ENCODE assay signal across 8 cellular contexts in the genomic region with DNA sequence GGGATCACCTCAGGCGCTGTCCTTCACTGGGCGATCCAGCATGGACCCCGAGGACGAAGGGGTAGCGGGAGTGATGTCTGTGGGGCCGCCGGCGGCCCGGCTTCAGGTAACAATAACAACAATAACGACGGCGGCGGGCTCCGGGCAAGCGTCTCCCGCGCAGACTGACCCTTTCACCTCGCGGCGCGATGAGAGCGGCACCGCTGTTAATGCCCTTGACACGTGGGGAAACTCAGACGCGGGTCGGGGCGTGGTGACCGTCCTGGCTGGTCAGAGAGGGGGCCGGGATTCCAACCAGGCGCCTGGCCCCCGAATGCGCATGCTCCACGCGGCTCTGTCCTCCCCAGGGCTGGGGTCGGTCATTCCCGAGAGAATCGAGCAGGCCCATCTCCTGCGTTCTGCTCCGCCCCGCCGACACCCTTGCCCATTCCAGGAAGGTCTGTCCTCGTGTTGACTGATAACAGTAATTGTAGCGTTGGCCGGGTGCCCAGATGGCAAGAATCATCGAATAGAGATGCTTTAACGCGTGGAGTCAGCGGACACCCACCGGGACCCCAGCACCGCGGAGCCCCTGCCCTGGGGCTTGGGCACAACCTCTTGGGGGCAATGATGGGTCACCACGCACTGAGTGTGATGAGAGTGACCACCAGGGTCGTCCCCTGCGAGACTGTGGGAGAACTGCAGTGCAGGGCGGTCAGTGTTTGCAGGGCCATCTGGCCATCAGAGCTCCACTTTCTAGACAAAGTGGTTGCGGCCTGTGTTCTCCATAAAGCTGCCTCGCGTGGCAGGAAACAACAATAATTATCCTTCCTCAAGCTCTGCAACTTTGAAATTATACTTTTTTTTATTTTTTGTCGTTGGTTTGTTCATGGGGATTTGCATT. TPM values are rescaled to one million over a fixed set of nuclear protein-coding genes. Genes with fewer than 3 reads are reported as not detected.
DNase-seq lines count a peak whose midpoint lies in the region; ATAC-seq and TF ChIP-seq lines count a peak whose summit lies in the region.

No MANE protein-coding gene starts in this region.

- no peaks in the 10 kb centered on the region for H3K9me3 Mint-ChIP-seq in natural killer cell treated with Interleukin-12 subunit alpha and Interleukin-12 subunit beta and Interleukin-15 and Interleukin-18, amount 100 ng/mL, for 72 hours

- DNase-seq in NCI-H526 (lab: John Stamatoyannopoulos, UW) (peak; percentile 43 to 62), NCI-H526 treated with DMSO at 0.1 percent for 48 hours (lab: John Stamatoyannopoulos, UW) (no peak), NT2/D1 (ENCODE audit: low read depth, low spot score) (peak; percentile 15), fibroblast of villous mesenchyme (ENCODE audit: low read depth) (peak; percentile 70)
- peak; percentile 24 for DNase-seq in activated T-helper 9 cell treated with anti-CD3 and anti-CD28 coated beads, Interleukin-2, amount 50 U/mL, for 16 hours (ENCODE audit: low read depth)
- DNase-seq in natural killer cell treated with Interleukin-12 subunit alpha and Interleukin-12 subunit beta and Interleukin-15 and Interleukin-18, amount 100 ng/mL, for 72 hours (ENCODE audit: low spot score): peak; percentile 74
- peak; percentile 30 for DNase-seq in stimulated activated naive CD4-positive, alpha-beta T cell treated with Interleukin-2 at 50 U/mL for 16 hours (lab: John Stamatoyannopoulos, UW)

- H3K9me3 ChIP-seq in NT2/D1 (ENCODE audit: insufficient read depth, low read length): 0 out of 2 replicates have a peak, but pooled peaks cover 3% of the 10 kb centered on the region

- no peaks in the 10 kb centered on the region for H3K4me1 ChIP-seq in NT2/D1 (ENCODE audit: insufficient read depth, insufficient read length)

- H3K27me3 Mint-ChIP-seq in natural killer cell treated with Interleukin-12 subunit alpha and Interleukin-12 subunit beta and Interleukin-15 and Interleukin-18, amount 100 ng/mL, for 72 hours: no peaks in the 10 kb centered on the region

- H3K27ac Mint-ChIP-seq in natural killer cell treated with Interleukin-12 subunit alpha and Interleukin-12 subunit beta and Interleukin-15 and Interleukin-18, amount 100 ng/mL, for 72 hours: peak overlapping the region; percentile 96

- TF ChIP-seq CTCF in fibroblast of villous mesenchyme (IDR thresholded peaks at IDR 0.05; ENCODE audit: insufficient read depth, low read depth, low read length): no peak

- H3K36me3 ChIP-seq in NT2/D1 (ENCODE audit: insufficient read depth, insufficient read length, low read length): peaks cover 37% of the 10 kb centered on the region

- H3K4me3 ChIP-seq in NT2/D1 (ENCODE audit: insufficient read length, low read depth): peak overlapping the region; percentile 89
- peak overlapping the region; percentile 94 for H3K4me3 ChIP-seq in fibroblast of villous mesenchyme (ENCODE audit: low read depth, low read length)

- peaks cover 25 to 39% of the 10 kb centered on the region in 2 donors for H3K4me1 Mint-ChIP-seq in natural killer cell treated with Interleukin-12 subunit alpha and Interleukin-12 subunit beta and Interleukin-15 and Interleukin-18, amount 100 ng/mL, for 72 hours (ENCODE audit: low read depth in 2 of 2)

- no peaks in the 10 kb centered on the region for H3K27me3 ChIP-seq in NT2/D1 (ENCODE audit: insufficient read depth, insufficient read length)

- peak; percentile 23 for ATAC-seq in HG03175 (IDR thresholded peaks at IDR 0.05; ENCODE audit: unreplicated experiment)
- ATAC-seq in natural killer cell treated with Interleukin-12 subunit alpha and Interleukin-12 subunit beta and Interleukin-15 and Interleukin-18, amount 100 ng/mL, for 72 hours: peak; percentile 37 to 48

- H3K36me3 Mint-ChIP-seq in natural killer cell treated with Interleukin-12 subunit alpha and Interleukin-12 subunit beta and Interleukin-15 and Interleukin-18, amount 100 ng/mL, for 72 hours: peaks cover 35% of the 10 kb centered on the region

- H3K9ac ChIP-seq in NT2/D1 (ENCODE audit: insufficient read length, low read depth): peak overlapping the region; percentile 94

- peak overlapping the region; percentile 95 for H3K4me3 Mint-ChIP-seq in natural killer cell treated with Interleukin-12 subunit alpha and Interleukin-12 subunit beta and Interleukin-15 and Interleukin-18, amount 100 ng/mL, for 72 hours

RNA-seq across cellular contexts. Expression of a gene that starts 0.5 kb away (rescaled TPM):
- total RNA-seq in fibroblast of villous mesenchyme: 6.4 and 9.5 TPM in 2 replicates
- 1 to 10 TPM; 3.6 to 4.2 TPM for total RNA-seq in natural killer cell treated with Interleukin-12 subunit alpha and Interleukin-12 subunit beta and Interleukin-15 and Interleukin-18, amount 100 ng/mL, for 72 hours

RNA-seq across cellular contexts. Expression of a gene that starts 25.9 kb away (rescaled TPM):
- 30.6 and 34.5 TPM in 2 replicates for total RNA-seq in fibroblast of villous mesenchyme
- total RNA-seq in natural killer cell treated with Interleukin-12 subunit alpha and Interleukin-12 subunit beta and Interleukin-15 and Interleukin-18, amount 100 ng/mL, for 72 hours: 10 to 100 TPM; 58.4 to 89.0 TPM

RNA-seq across cellular contexts. Expression of a gene that starts 47.5 kb away (rescaled TPM):
- 2.6 and 3.0 TPM in 2 replicates for total RNA-seq in fibroblast of villous mesenchyme
- 1 to 10 TPM; 5.9 to 6.1 TPM for total RNA-seq in natural killer cell treated with Interleukin-12 subunit alpha and Interleukin-12 subunit beta and Interleukin-15 and Interleukin-18, amount 100 ng/mL, for 72 hours

RNA-seq across cellular contexts. Expression of a gene that starts 50.6 kb away (rescaled TPM):
- 26.7 and 47.5 TPM in 2 replicates for total RNA-seq in fibroblast of villous mesenchyme
- total RNA-seq in natural killer cell treated with Interleukin-12 subunit alpha and Interleukin-12 subunit beta and Interleukin-15 and Interleukin-18, amount 100 ng/mL, for 72 hours: 10 to 100 TPM; 40.9 to 48.2 TPM
